In the genomic region with DNA sequence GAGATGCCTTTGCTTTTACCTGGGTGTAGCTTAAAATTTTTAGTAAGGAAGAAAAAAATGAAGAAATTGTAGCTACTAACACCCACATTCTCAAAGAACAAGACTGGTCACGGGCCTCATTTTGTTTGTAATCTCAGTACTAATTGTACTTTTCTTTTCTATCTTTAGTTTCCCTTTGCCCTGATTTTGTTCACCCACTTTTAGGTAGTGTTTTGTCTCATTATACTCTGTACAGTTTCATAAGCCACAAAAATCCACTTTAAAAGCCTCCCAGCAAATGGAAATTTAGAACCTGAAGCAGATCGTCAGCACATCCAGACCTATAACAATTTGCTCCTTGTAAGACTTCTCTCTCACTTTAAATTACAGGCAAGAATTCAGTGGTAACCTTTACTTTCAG, we compare ENCODE assay signal across 1 cellular context.
TF ChIP-seq lines count a peak whose summit lies in the region.

No MANE protein-coding gene starts in this region.

TF ChIP-seq in GM12878, 131 proteins besides CTCF, POLR2A, EP300 and RAD21 (continued from another document):
- TF ChIP-seq, protein P1, sequence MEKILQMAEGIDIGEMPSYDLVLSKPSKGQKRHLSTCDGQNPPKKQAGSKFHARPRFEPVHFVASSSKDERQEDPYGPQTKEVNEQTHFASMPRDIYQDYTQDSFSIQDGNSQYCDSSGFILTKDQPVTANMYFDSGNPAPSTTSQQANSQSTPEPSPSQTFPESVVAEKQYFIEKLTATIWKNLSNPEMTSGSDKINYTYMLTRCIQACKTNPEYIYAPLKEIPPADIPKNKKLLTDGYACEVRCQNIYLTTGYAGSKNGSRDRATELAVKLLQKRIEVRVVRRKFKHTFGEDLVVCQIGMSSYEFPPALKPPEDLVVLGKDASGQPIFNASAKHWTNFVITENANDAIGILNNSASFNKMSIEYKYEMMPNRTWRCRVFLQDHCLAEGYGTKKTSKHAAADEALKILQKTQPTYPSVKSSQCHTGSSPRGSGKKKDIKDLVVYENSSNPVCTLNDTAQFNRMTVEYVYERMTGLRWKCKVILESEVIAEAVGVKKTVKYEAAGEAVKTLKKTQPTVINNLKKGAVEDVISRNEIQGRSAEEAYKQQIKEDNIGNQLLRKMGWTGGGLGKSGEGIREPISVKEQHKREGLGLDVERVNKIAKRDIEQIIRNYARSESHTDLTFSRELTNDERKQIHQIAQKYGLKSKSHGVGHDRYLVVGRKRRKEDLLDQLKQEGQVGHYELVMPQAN (conservative IDR thresholded peaks at IDR 0.05), result no peak
- TF ChIP-seq SUZ12 (IDR thresholded peaks at IDR 0.05; ENCODE audit: unreplicated experiment) (no peak), MEF2A (IDR thresholded peaks at IDR 0.05; ENCODE audit: insufficient read depth, low read depth, low read length) (peak; percentile 57; the same call in 1 of the 2 replicates)
